In the genomic region with DNA sequence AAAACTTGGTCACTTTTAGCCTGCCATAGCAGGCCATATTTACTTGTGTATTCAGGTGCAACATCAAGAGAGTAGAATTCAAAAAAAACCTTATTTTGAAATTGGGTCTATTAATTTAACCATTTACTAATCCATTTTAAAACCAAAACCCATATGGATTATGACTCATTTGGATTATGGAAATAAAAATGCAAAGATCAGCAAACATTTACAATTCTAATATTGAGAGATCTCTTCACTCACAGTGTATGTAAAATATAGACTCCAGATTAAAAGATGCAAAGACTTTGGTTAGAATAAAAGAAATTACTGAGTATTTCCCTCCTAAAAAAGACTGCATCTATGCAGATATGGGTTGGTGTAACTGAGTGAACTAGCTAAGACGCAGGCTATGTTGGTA, we compare ENCODE assay signal across 29 cellular contexts. TPM values are rescaled to one million over a fixed set of nuclear protein-coding genes. Genes with fewer than 3 reads are reported as not detected.
"Had no signal": no experiment of that assay in that cellular context is flagged by ENCODE, and none has a peak within 500 bp of the region (broad histone marks: within the 10 kb centered on the region; RNA-seq: fewer than 3 reads in every experiment).

No MANE protein-coding gene starts in this region.

- H3K9me3 ChIP-seq: lower lobe of right lung, mucosa of descending colon, ovary, right atrium auricular region, stomach, testis, thyroid gland, transverse colon, upper lobe of right lung had no signal

- FAIRE-seq: keratinocyte, urothelium cell line had no signal

- H3K27ac Mint-ChIP-seq: natural killer cell treated with Interleukin-12 subunit alpha and Interleukin-12 subunit beta and Interleukin-15 and Interleukin-18, amount 100 ng/mL, for 72 hours; progenitor cell of endocrine pancreas; stimulated activated naive B cell treated with anti-CD40 and anti-IgM and Interleukin-4, amounts not matched to agents 10 μg/mL and 1 μg/mL and 100 μg/mL, for 72 hours had no signal

- H3K4me1 ChIP-seq: lower lobe of right lung, right atrium auricular region, testis, transverse colon, upper lobe of right lung had no signal

- H3K27me3 Mint-ChIP-seq: naive thymus-derived CD4-positive, alpha-beta T cell; natural killer cell treated with Interleukin-12 subunit alpha and Interleukin-12 subunit beta and Interleukin-15 and Interleukin-18, amount 100 ng/mL, for 72 hours; progenitor cell of endocrine pancreas; stimulated activated naive B cell treated with anti-CD40 and anti-IgM and Interleukin-4, amounts not matched to agents 10 μg/mL and 1 μg/mL and 100 μg/mL, for 72 hours had no signal

- H3K27ac ChIP-seq: lower lobe of right lung, ovary, right atrium auricular region, skin epidermis, stomach, testis, thyroid gland, transverse colon, upper lobe of right lung had no signal

- H3K4me1 Mint-ChIP-seq: stimulated activated naive B cell treated with anti-CD40 and anti-IgM and Interleukin-4, amounts not matched to agents 10 μg/mL and 1 μg/mL and 100 μg/mL, for 72 hours had no signal

- DNase-seq: hypothalamus; kidney glomerular epithelial cell; left cardiac atrium; lower lobe of right lung; mammary epithelial cell; mesenchymal stem cell; midbrain; mucosa of descending colon; naive thymus-derived CD4-positive, alpha-beta T cell; ovary; stimulated activated CD4-positive, alpha-beta T cell treated with anti-CD3 and anti-CD28 coated beads, Interleukin-12 subunit alpha, Interleukin-12 subunit beta, amount 100 ng/mL, for 4 hours; stimulated activated CD4-positive, alpha-beta T cell treated with anti-CD3 and anti-CD28 coated beads, Interleukin-15, amount 100 ng/mL, for 24 hours; stimulated activated CD4-positive, alpha-beta T cell treated with anti-CD3 and anti-CD28 coated beads, Interleukin-2, amount 100 ng/mL, for 24 hours; stimulated activated CD4-positive, alpha-beta T cell treated with anti-CD3 and anti-CD28 coated beads, Interleukin-4, amount 100 ng/mL, for 1 hour; stimulated activated naive B cell treated with anti-CD40 and anti-IgM and Interleukin-4, amounts not matched to agents 10 μg/mL and 1 μg/mL and 100 μg/mL, for 72 hours; stimulated activated naive CD8-positive, alpha-beta T cell treated with anti-CD3 and anti-CD28 coated beads, Interleukin-15, Interleukin-2, amounts not matched to agents 100 U/mL and 50 U/mL, for 24 hours; stomach; testis; thyroid gland; transverse colon; upper lobe of right lung had no signal

- H3K36me3 ChIP-seq: ovary had no signal

- H3K27me3 ChIP-seq: ovary, right atrium auricular region, stomach, testis, thyroid gland, transverse colon, upper lobe of right lung had no signal

- H3K9me3 Mint-ChIP-seq: naive thymus-derived CD4-positive, alpha-beta T cell; natural killer cell treated with Interleukin-12 subunit alpha and Interleukin-12 subunit beta and Interleukin-15 and Interleukin-18, amount 100 ng/mL, for 72 hours; stimulated activated naive B cell treated with anti-CD40 and anti-IgM and Interleukin-4, amounts not matched to agents 10 μg/mL and 1 μg/mL and 100 μg/mL, for 72 hours had no signal

- H3K4me3 ChIP-seq: lower lobe of right lung, mucosa of descending colon, ovary, right atrium auricular region, skin epidermis, stomach, testis, thyroid gland, transverse colon, upper lobe of right lung had no signal

- ATAC-seq: left cardiac atrium; left lobe of liver; lower lobe of right lung; mucosa of descending colon; naive thymus-derived CD4-positive, alpha-beta T cell; natural killer cell treated with Interleukin-12 subunit alpha and Interleukin-12 subunit beta and Interleukin-15 and Interleukin-18, amount 100 ng/mL, for 72 hours; sciatic nerve; stimulated activated naive B cell treated with anti-CD40 and anti-IgM and Interleukin-4, amounts not matched to agents 10 μg/mL and 1 μg/mL and 100 μg/mL, for 72 hours; stimulated activated naive CD8-positive, alpha-beta T cell treated with anti-CD3 and anti-CD28 coated beads, Interleukin-15, Interleukin-2, amounts not matched to agents 100 U/mL and 50 U/mL, for 24 hours; upper lobe of right lung had no signal

- H3K4me3 Mint-ChIP-seq: naive thymus-derived CD4-positive, alpha-beta T cell; natural killer cell treated with Interleukin-12 subunit alpha and Interleukin-12 subunit beta and Interleukin-15 and Interleukin-18, amount 100 ng/mL, for 72 hours; stimulated activated naive B cell treated with anti-CD40 and anti-IgM and Interleukin-4, amounts not matched to agents 10 μg/mL and 1 μg/mL and 100 μg/mL, for 72 hours had no signal

RNA-seq across cellular contexts. Expression of gene COL12A1, which starts 51.8 kb away (rescaled TPM):
- total RNA-seq: natural killer cell treated with Interleukin-12 subunit alpha and Interleukin-12 subunit beta and Interleukin-15 and Interleukin-18, amount 100 ng/mL, for 72 hours had no signal
- polyA plus RNA-seq: naive thymus-derived CD4-positive, alpha-beta T cell had no signal
